6 cellular contexts compared by ENCODE assay signal in the genomic region with DNA sequence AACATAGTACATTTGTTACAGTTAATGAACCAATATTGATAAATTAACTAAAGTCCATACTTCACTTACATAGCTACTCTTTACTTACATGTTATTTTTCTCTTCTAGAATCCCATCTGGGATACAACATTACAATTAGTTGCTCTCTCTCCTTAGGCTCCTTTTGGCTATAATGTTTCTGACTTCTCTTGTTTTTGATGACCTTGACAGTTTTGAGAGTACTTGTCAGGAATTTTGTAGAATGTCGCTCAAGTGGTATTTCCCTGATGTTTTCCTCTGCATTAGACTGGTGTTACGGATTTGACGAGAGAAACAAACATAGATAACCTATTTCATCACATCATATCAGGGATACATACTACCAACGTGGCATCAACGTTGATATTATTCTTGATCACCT.
"Had no signal": no experiment of that assay in that cellular context is flagged by ENCODE, and none has a peak within 500 bp of the region (broad histone marks: within the 10 kb centered on the region; RNA-seq: fewer than 3 reads in every experiment).

No MANE protein-coding gene starts in this region.

- H3K9ac ChIP-seq: KMS-11 had no signal

- FAIRE-seq: HTR-8/SVneo had no signal

- H3K4me2 ChIP-seq: KMS-11 had no signal

- DNase-seq: Karpas-422, KBM-7, KG1 had no signal

- H3K27ac ChIP-seq: HL-60, KMS-11 had no signal
